In the genomic region with DNA sequence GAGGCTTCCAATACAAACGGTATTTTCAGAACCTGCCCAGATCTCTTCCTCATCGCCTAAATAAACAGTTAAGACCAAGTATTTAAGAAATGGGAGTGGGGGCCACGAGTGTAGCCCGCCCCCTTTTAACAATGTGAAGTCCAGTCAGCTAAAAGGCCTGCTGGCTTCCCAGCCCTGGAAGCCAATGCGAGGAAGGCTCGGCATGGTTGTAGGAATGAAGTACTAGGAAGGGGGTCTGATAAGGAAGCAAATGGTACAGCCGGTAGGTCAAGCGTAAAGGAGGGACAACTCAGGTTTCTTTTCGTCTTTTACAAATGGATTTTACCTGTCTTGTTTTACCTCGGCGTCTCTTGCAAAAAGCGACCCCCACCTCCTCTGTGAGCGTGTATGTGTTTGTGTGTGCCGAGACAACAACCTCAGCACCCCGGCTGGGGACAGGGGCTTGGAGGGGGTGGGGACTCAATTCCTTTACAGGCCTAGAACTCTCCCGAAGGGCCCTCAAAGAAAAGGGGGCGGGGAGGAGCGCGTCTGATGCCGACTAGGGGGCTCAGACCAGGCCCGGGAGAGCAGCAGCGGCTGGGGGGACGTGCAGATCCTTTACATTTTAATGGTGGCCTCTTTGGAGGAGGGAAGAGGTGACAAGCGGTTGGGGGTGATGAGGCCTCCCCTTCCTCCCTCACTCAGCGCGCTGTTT, we compare ENCODE assay signal across 8 cellular contexts.
DNase-seq lines count a peak whose midpoint lies in the region; ATAC-seq, FAIRE-seq and TF ChIP-seq lines count a peak whose summit lies in the region.

No MANE protein-coding gene starts in this region.

- H3K4me3 ChIP-seq in GM12865 (ENCODE audit: low read depth, low read length) (peak overlapping the region; percentile 65), SK-N-SH (ENCODE audit: low read depth in 2 of 2, low read length in 1 of 2) (peak overlapping the region; percentile 77 to 98), small intestine (ENCODE audit: low read depth in 1 of 2, low read length in 2 of 2) (peak overlapping the region; percentile 83 to 91)

- H3K4me2 ChIP-seq in SK-N-SH = peak overlapping the region; percentile 94

- no peaks in the 10 kb centered on the region for H3K27me3 ChIP-seq in SK-N-SH (ENCODE audit: insufficient read depth)
- H3K27me3 ChIP-seq in small intestine (ENCODE audit: control insufficient read depth in 2 of 2, insufficient read depth in 2 of 2, low read length in 2 of 2) = no peaks in the 10 kb centered on the region

- DNase-seq in GM12865 (ENCODE audit: low read depth) (no peak), SK-N-SH (peak; percentile 67), iris pigment epithelial cell (ENCODE audit: low read depth) (peak; percentile 35), small intestine (peak; percentile 11)
- peak in 1 of 2 donors; percentile 14 for DNase-seq in central memory CD8-positive, alpha-beta T cell (ENCODE audit: low spot score in 2 of 2)

- no peak for TF ChIP-seq RAD21 in SK-N-SH (IDR thresholded peaks at IDR 0.05; ENCODE audit: low read length)

- H4K20me1 ChIP-seq in SK-N-SH (ENCODE audit: insufficient read depth) = no peaks in the 10 kb centered on the region; the same call in 1 of the 2 replicates

- H3K9me3 ChIP-seq in SK-N-SH = no peaks in the 10 kb centered on the region
- H3K9me3 ChIP-seq in small intestine (ENCODE audit: control insufficient read depth, low read depth) = no peaks in the 10 kb centered on the region

- H3K36me3 ChIP-seq in SK-N-SH (replicated peaks in 1 of 2; ENCODE audit: control insufficient read depth in 1 of 2, insufficient read depth in 2 of 2, low read length in 1 of 2) (peaks cover 20 to 22% of the 10 kb centered on the region in 2 experiments), small intestine (ENCODE audit: control insufficient read depth in 2 of 2, insufficient read depth in 2 of 2, low read length in 2 of 2) (peaks cover 0 to 3% of the 10 kb centered on the region in 2 donors)

- peak; percentile 12 for ATAC-seq in HG03045 (IDR thresholded peaks at IDR 0.05; ENCODE audit: unreplicated experiment)
- ATAC-seq in central memory CD8-positive, alpha-beta T cell (replicated peaks; ENCODE audit: extremely low read depth, poor library complexity, severe bottlenecking) = peak; percentile 9
- no peak for ATAC-seq in GM21367 (IDR thresholded peaks at IDR 0.05; ENCODE audit: unreplicated experiment)
- ATAC-seq in GM19035 (IDR thresholded peaks at IDR 0.05; ENCODE audit: unreplicated experiment) = no peak

- H3K36me3 Mint-ChIP-seq in central memory CD8-positive, alpha-beta T cell (ENCODE audit: insufficient read depth) = peaks cover 10% of the 10 kb centered on the region

- POLR2A ChIA-PET in SK-N-SH (lab: Yijun Ruan, JAX) = interaction anchor here (1.0 to 1.5 kb wide), 3 partner anchors 9 to 149 kb away, joined by 3 to 5 read pairs (median 4); partner anchors contain the start of gene TMEM168

- peak overlapping the region; percentile 85 for H3K27ac Mint-ChIP-seq in central memory CD8-positive, alpha-beta T cell (ENCODE audit: low read depth)

- no peaks in the 10 kb centered on the region for H3K9me2 ChIP-seq in SK-N-SH

- H2AFZ ChIP-seq in SK-N-SH (ENCODE audit: low read depth) = peak overlapping the region; percentile 86; the same call in 1 of the 2 replicates

- H3K4me3 Mint-ChIP-seq in central memory CD8-positive, alpha-beta T cell = peak overlapping the region; percentile 85

- H3K79me2 ChIP-seq in SK-N-SH (ENCODE audit: insufficient read depth) = peaks cover 52% of the 10 kb centered on the region

- H3K9me3 Mint-ChIP-seq in central memory CD8-positive, alpha-beta T cell = no peaks in the 10 kb centered on the region

- peak overlapping the region; percentile 82 for H3K9ac ChIP-seq in SK-N-SH

- no peak for FAIRE-seq in small intestine (lab: Jason Lieb, UNC)

- under 1% methylated on average over 25 of the region's 26 CpGs for WGBS in SK-N-SH (ENCODE audit: low lambda C conversion rate)
- 0 to 2% (median 1%) methylated on average over 24 to 26 of the region's 26 CpGs for WGBS in small intestine, 3 donors

- peaks cover 42% of the 10 kb centered on the region for H3K4me1 Mint-ChIP-seq in central memory CD8-positive, alpha-beta T cell

- H3K27me3 Mint-ChIP-seq in central memory CD8-positive, alpha-beta T cell = no peaks in the 10 kb centered on the region

- H3F3A ChIP-seq in SK-N-SH (replicated peaks; ENCODE audit: insufficient read depth) = peaks cover 3% of the 10 kb centered on the region

- CTCF ChIA-PET in SK-N-SH (lab: Yijun Ruan, JAX) = interaction anchor here (1.0 to 2.1 kb wide), 3 partner anchors 11 to 350 kb away, joined by 3 to 8 read pairs (median 3); no protein-coding TSS in a partner anchor

- TF ChIP-seq CTCF in GM12865 (IDR thresholded peaks at IDR 0.05; ENCODE audit: insufficient read depth, low read depth, low read length, missing control alignments) (no peak), SK-N-SH (IDR thresholded peaks at IDR 0.05) (no peak)

- peaks cover 0 to 36% of the 10 kb centered on the region in 2 experiments; a peak in 2 of 4 replicates for H3K4me1 ChIP-seq in SK-N-SH (ENCODE audit: control insufficient read depth in 1 of 2, insufficient read depth in 2 of 2, low read depth in 1 of 2, low read length in 1 of 2)
- H3K4me1 ChIP-seq in small intestine (ENCODE audit: control insufficient read depth in 2 of 2, insufficient read depth in 1 of 2, low read depth in 1 of 2, low read length in 1 of 2) = peaks cover 1 to 4% of the 10 kb centered on the region in 2 donors

- TF ChIP-seq EP300 in SK-N-SH (IDR thresholded peaks at IDR 0.05; ENCODE audit: borderline replicate concordance in 1 of 2, low read depth in 1 of 2, low read length in 1 of 2) = 0 out of 4 replicates have a peak, but pooled peaks of 1 of the 2 experiments have one; percentile 18

- peak overlapping the region; percentile 72 to 92 for H3K27ac ChIP-seq in SK-N-SH (ENCODE audit: low read depth in 2 of 2, low read length in 1 of 2)
- H3K27ac ChIP-seq in small intestine (ENCODE audit: low read depth in 1 of 2, low read length in 1 of 2) = peak overlapping the region; percentile 4 to 43

TF ChIP-seq in SK-N-SH, 30 proteins besides CTCF, POLR2A, EP300 and RAD21 (continues in another document):
- TF ChIP-seq MEF2A (IDR thresholded peaks at IDR 0.05; ENCODE audit: borderline replicate concordance, low read depth) = no peak
- no peak for TF ChIP-seq GATA2 (CRISPR knock-in tag; IDR thresholded peaks at IDR 0.05)
- TF ChIP-seq, protein P1, sequence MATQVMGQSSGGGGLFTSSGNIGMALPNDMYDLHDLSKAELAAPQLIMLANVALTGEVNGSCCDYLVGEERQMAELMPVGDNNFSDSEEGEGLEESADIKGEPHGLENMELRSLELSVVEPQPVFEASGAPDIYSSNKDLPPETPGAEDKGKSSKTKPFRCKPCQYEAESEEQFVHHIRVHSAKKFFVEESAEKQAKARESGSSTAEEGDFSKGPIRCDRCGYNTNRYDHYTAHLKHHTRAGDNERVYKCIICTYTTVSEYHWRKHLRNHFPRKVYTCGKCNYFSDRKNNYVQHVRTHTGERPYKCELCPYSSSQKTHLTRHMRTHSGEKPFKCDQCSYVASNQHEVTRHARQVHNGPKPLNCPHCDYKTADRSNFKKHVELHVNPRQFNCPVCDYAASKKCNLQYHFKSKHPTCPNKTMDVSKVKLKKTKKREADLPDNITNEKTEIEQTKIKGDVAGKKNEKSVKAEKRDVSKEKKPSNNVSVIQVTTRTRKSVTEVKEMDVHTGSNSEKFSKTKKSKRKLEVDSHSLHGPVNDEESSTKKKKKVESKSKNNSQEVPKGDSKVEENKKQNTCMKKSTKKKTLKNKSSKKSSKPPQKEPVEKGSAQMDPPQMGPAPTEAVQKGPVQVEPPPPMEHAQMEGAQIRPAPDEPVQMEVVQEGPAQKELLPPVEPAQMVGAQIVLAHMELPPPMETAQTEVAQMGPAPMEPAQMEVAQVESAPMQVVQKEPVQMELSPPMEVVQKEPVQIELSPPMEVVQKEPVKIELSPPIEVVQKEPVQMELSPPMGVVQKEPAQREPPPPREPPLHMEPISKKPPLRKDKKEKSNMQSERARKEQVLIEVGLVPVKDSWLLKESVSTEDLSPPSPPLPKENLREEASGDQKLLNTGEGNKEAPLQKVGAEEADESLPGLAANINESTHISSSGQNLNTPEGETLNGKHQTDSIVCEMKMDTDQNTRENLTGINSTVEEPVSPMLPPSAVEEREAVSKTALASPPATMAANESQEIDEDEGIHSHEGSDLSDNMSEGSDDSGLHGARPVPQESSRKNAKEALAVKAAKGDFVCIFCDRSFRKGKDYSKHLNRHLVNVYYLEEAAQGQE (IDR thresholded peaks at IDR 0.05; ENCODE audit: low read depth, low read length) = peak; percentile 81; the same call in 1 of the 2 replicates
- 0 out of 2 replicates have a peak, but pooled peaks have one; percentile 1 for TF ChIP-seq TAF1 (IDR thresholded peaks at IDR 0.05; ENCODE audit: borderline replicate concordance, low read depth, low read length)
- no peak for TF ChIP-seq NFIC (IDR thresholded peaks at IDR 0.05; ENCODE audit: borderline replicate concordance)
- TF ChIP-seq SMC3 (IDR thresholded peaks at IDR 0.05; ENCODE audit: low read depth, low read length) = no peak
- TF ChIP-seq ELF1 (IDR thresholded peaks at IDR 0.05) = no peak
- TF ChIP-seq FOXJ3 (CRISPR knock-in tag; IDR thresholded peaks at IDR 0.05) = no peak
- TF ChIP-seq, protein P2, sequence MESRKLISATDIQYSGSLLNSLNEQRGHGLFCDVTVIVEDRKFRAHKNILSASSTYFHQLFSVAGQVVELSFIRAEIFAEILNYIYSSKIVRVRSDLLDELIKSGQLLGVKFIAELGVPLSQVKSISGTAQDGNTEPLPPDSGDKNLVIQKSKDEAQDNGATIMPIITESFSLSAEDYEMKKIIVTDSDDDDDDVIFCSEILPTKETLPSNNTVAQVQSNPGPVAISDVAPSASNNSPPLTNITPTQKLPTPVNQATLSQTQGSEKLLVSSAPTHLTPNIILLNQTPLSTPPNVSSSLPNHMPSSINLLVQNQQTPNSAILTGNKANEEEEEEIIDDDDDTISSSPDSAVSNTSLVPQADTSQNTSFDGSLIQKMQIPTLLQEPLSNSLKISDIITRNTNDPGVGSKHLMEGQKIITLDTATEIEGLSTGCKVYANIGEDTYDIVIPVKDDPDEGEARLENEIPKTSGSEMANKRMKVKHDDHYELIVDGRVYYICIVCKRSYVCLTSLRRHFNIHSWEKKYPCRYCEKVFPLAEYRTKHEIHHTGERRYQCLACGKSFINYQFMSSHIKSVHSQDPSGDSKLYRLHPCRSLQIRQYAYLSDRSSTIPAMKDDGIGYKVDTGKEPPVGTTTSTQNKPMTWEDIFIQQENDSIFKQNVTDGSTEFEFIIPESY (IDR thresholded peaks at IDR 0.05; ENCODE audit: borderline replicate concordance, low read depth) = no peak

Comparison
In these comparisons a context has a peak if more than half of its experiments do, and no peak if none do; other contexts are left out.
1. ATAC-seq: peak in HG03045 (single experiment) and central memory CD8-positive, alpha-beta T cell (single experiment); none in GM21367 (single experiment) and GM19035 (single experiment).
2. Peak in every context shown above with its lines, with median percentiles within 50 percentile points of each other: H3K4me3 ChIP-seq.